ENCODE assay signal across 9 cellular contexts in genomic region chr11:111938687-111939160, GRCh38. TPM values are rescaled to one million over a fixed set of nuclear protein-coding genes. Genes with fewer than 3 reads are reported as not detected.
DNase-seq lines count a peak whose midpoint lies in the region; ATAC-seq and TF ChIP-seq lines count a peak whose summit lies in the region.
"Had no signal": no experiment of that assay in that cellular context is flagged by ENCODE, and none has a peak within 500 bp of the region (broad histone marks: within the 10 kb centered on the region; RNA-seq: fewer than 3 reads in every experiment).

No MANE protein-coding gene starts in this region.

- H3K4me2 ChIP-seq in GM23338 (peak overlapping the region; percentile 92), Loucy (ENCODE audit: low read depth, low read length, poor library complexity, severe bottlenecking) (peak overlapping the region; percentile 79)

- no peaks in the 10 kb centered on the region; the same call in 2 of the 3 replicates for H3K9me3 Mint-ChIP-seq in GM23338
- H3K9me3 Mint-ChIP-seq in activated naive CD4-positive, alpha-beta T cell treated with anti-CD3 and anti-CD28 coated beads for 36 hours, result no peaks in the 10 kb centered on the region
- peaks cover 6% of the 10 kb centered on the region for H3K9me3 Mint-ChIP-seq in glutamatergic neuron (ENCODE audit: unreplicated experiment)
- H3K9me3 Mint-ChIP-seq in stimulated activated effector memory CD8-positive, alpha-beta T cell treated with anti-CD3 and anti-CD28 coated beads, Interleukin-12 subunit alpha, Interleukin-12 subunit beta, amount 100 ng/mL, for 72 hours, result no peaks in the 10 kb centered on the region

- DNase-seq in NCI-H82 (lab: John Stamatoyannopoulos, UW), result peak; percentile 5
- DNase-seq in NCI-H82 treated with DMSO at 0.1 percent for 48 hours (lab: John Stamatoyannopoulos, UW; ENCODE audit: unreplicated experiment), result no peak
- peak; percentile 79 for DNase-seq in GM23338 (ENCODE audit: low spot score)
- DNase-seq in activated naive CD4-positive, alpha-beta T cell treated with anti-CD3 and anti-CD28 coated beads for 36 hours, result peak; percentile 75
- DNase-seq in glutamatergic neuron, result no peak
- DNase-seq in stimulated activated effector memory CD8-positive, alpha-beta T cell treated with anti-CD3 and anti-CD28 coated beads, Interleukin-12 subunit alpha, Interleukin-12 subunit beta, amount 100 ng/mL, for 72 hours (ENCODE audit: low spot score in 2 of 2), result peak in 1 of 2 donors; percentile 73
- DNase-seq in NCI-H774 (lab: John Stamatoyannopoulos, UW), result no peak

- peak; percentile 18 for ATAC-seq in GM23338
- peak; percentile 88 for ATAC-seq in stimulated activated effector memory CD8-positive, alpha-beta T cell treated with anti-CD3 and anti-CD28 coated beads, Interleukin-12 subunit alpha, Interleukin-12 subunit beta, amount 100 ng/mL, for 72 hours

- TF ChIP-seq CTCF in GM23338 (conservative IDR thresholded peaks at IDR 0.05; ENCODE audit: low read depth in 2 of 2) (no peak), Loucy (conservative IDR thresholded peaks at IDR 0.05; ENCODE audit: low read length) (no peak), glutamatergic neuron (IDR thresholded peaks at IDR 0.05; ENCODE audit: partially characterized antibody, unreplicated experiment) (no peak)

- H3F3A ChIP-seq in GM23338 (replicated peaks; ENCODE audit: low read depth), result peaks cover 14% of the 10 kb centered on the region; the same call in 1 of the 2 replicates
- no peaks in the 10 kb centered on the region for H3F3A ChIP-seq in Loucy (ENCODE audit: low read depth)

- H3K79me2 ChIP-seq in GM23338 (replicated peaks; ENCODE audit: insufficient read depth), result peaks cover 17% of the 10 kb centered on the region; the same call in 1 of the 2 replicates
- H3K79me2 ChIP-seq in Loucy (ENCODE audit: insufficient read depth, low read length), result no peaks in the 10 kb centered on the region; the same call in 1 of the 2 replicates

- H3K4me1 ChIP-seq in GM23338 (ENCODE audit: insufficient read depth) (peaks cover 38% of the 10 kb centered on the region), Loucy (ENCODE audit: insufficient read depth, low read length, poor library complexity, severe bottlenecking) (peaks cover 39% of the 10 kb centered on the region)

- no peak overlapping the region; the same call in 1 of the 2 replicates for H3K27ac Mint-ChIP-seq in GM23338
- peak overlapping the region; percentile 84 for H3K27ac Mint-ChIP-seq in activated naive CD4-positive, alpha-beta T cell treated with anti-CD3 and anti-CD28 coated beads for 36 hours
- H3K27ac Mint-ChIP-seq in glutamatergic neuron (ENCODE audit: unreplicated experiment), result peak overlapping the region; percentile 22
- peak overlapping the region; percentile 84 for H3K27ac Mint-ChIP-seq in stimulated activated effector memory CD8-positive, alpha-beta T cell treated with anti-CD3 and anti-CD28 coated beads, Interleukin-12 subunit alpha, Interleukin-12 subunit beta, amount 100 ng/mL, for 72 hours

- H3K27ac ChIP-seq in GM23338 (ENCODE audit: low read depth), result peak overlapping the region; percentile 61; the same call in 1 of the 2 replicates
- H3K27ac ChIP-seq: C4-2B had no signal

- H3K27me3 ChIP-seq in GM23338 (ENCODE audit: insufficient read depth) (no peaks in the 10 kb centered on the region), Loucy (ENCODE audit: insufficient read depth, low read length, poor library complexity, severe bottlenecking) (no peaks in the 10 kb centered on the region)

- peaks cover 5% of the 10 kb centered on the region for H3K27me3 Mint-ChIP-seq in GM23338 (ENCODE audit: insufficient read depth, low read depth, poor library complexity)
- no peaks in the 10 kb centered on the region for H3K27me3 Mint-ChIP-seq in activated naive CD4-positive, alpha-beta T cell treated with anti-CD3 and anti-CD28 coated beads for 36 hours (ENCODE audit: low read depth)
- peaks cover 6% of the 10 kb centered on the region for H3K27me3 Mint-ChIP-seq in glutamatergic neuron (ENCODE audit: unreplicated experiment)

- H3K9me3 ChIP-seq in Loucy (ENCODE audit: insufficient read depth, low read depth, low read length), result no peaks in the 10 kb centered on the region

- H2AFZ ChIP-seq in GM23338 (no peak overlapping the region), Loucy (ENCODE audit: low read length) (peak overlapping the region; percentile 44)

- peak overlapping the region; percentile 81 for H3K4me3 Mint-ChIP-seq in GM23338
- H3K4me3 Mint-ChIP-seq in activated naive CD4-positive, alpha-beta T cell treated with anti-CD3 and anti-CD28 coated beads for 36 hours, result peak overlapping the region; percentile 76
- H3K4me3 Mint-ChIP-seq in glutamatergic neuron (ENCODE audit: unreplicated experiment), result peak overlapping the region; percentile 81
- peak overlapping the region; percentile 82 for H3K4me3 Mint-ChIP-seq in stimulated activated effector memory CD8-positive, alpha-beta T cell treated with anti-CD3 and anti-CD28 coated beads, Interleukin-12 subunit alpha, Interleukin-12 subunit beta, amount 100 ng/mL, for 72 hours

- intact Hi-C loops in activated naive CD4-positive, alpha-beta T cell treated with anti-CD3 and anti-CD28 coated beads for 36 hours (cut with micrococcal nuclease), result loop anchor here (2.0 to 10.0 kb wide), 5 partner anchors 60 to 1594 kb away; partner anchors contain the start of genes CFAP68, FDXACB1, POU2AF1 and SIK2

- H3K36me3 Mint-ChIP-seq in GM23338 (ENCODE audit: low read depth) (no peaks in the 10 kb centered on the region; the same call in 2 of the 3 replicates), glutamatergic neuron (ENCODE audit: unreplicated experiment) (no peaks in the 10 kb centered on the region)
- H3K36me3 Mint-ChIP-seq in activated naive CD4-positive, alpha-beta T cell treated with anti-CD3 and anti-CD28 coated beads for 36 hours (ENCODE audit: low read depth), result no peaks in the 10 kb centered on the region
- H3K36me3 Mint-ChIP-seq in stimulated activated effector memory CD8-positive, alpha-beta T cell treated with anti-CD3 and anti-CD28 coated beads, Interleukin-12 subunit alpha, Interleukin-12 subunit beta, amount 100 ng/mL, for 72 hours, result peaks cover 27% of the 10 kb centered on the region

- H3K9me2 ChIP-seq in GM23338 (ENCODE audit: insufficient read depth) (no peaks in the 10 kb centered on the region), Loucy (replicated peaks; ENCODE audit: low read depth, low read length) (no peaks in the 10 kb centered on the region)

- H3K4me3 ChIP-seq in GM23338, result peak overlapping the region; percentile 83
- peak overlapping the region; percentile 69 for H3K4me3 ChIP-seq in Loucy (ENCODE audit: low read length, poor library complexity, severe bottlenecking)

- H3K36me3 ChIP-seq in GM23338 (ENCODE audit: insufficient read depth), result no peaks in the 10 kb centered on the region
- no peaks in the 10 kb centered on the region for H3K36me3 ChIP-seq in Loucy (ENCODE audit: insufficient read depth, low read length)

- CTCF ChIA-PET in activated naive CD4-positive, alpha-beta T cell treated with anti-CD3 and anti-CD28 coated beads for 36 hours (lab: Charles Lee), result interaction anchor here (1.1 to 9.2 kb wide), 8 partner anchors 9 to 341 kb away, joined by 3 to 53 read pairs (median 4); partner anchors contain the start of gene BCO2

- H4K20me1 ChIP-seq in GM23338 (replicated peaks; ENCODE audit: insufficient read depth), result no peaks in the 10 kb centered on the region
- no peaks in the 10 kb centered on the region for H4K20me1 ChIP-seq in Loucy (ENCODE audit: insufficient read depth, low read length, poor library complexity, severe bottlenecking)

- H3K9ac ChIP-seq in Loucy (ENCODE audit: low read depth, low read length, poor library complexity, severe bottlenecking), result no peak overlapping the region

- H3K4me1 Mint-ChIP-seq in GM23338 (peaks cover 43% of the 10 kb centered on the region), glutamatergic neuron (ENCODE audit: low read depth, unreplicated experiment) (peaks cover 31% of the 10 kb centered on the region)
- peaks cover 43% of the 10 kb centered on the region for H3K4me1 Mint-ChIP-seq in activated naive CD4-positive, alpha-beta T cell treated with anti-CD3 and anti-CD28 coated beads for 36 hours (ENCODE audit: low read depth)
- H3K4me1 Mint-ChIP-seq in stimulated activated effector memory CD8-positive, alpha-beta T cell treated with anti-CD3 and anti-CD28 coated beads, Interleukin-12 subunit alpha, Interleukin-12 subunit beta, amount 100 ng/mL, for 72 hours, result peaks cover 52% of the 10 kb centered on the region

TF ChIP-seq in GM23338, 12 proteins besides CTCF, POLR2A, EP300 and RAD21 (continues in another document):
- no peak for TF ChIP-seq JUNB (IDR thresholded peaks at IDR 0.05; ENCODE audit: unreplicated experiment)

RNA-seq across cellular contexts. Expression of gene DIXDC1, which starts 1.6 kb away (rescaled TPM):
- total RNA-seq in GM23338 (2014; rRNA removed; shearing (Covaris generic)), result 17.2 and 18.1 TPM in 2 replicates
- 9.4 and 9.6 TPM in 2 replicates for polyA plus RNA-seq in GM23338 (2016; fragmentation: Nextera tagmentation; extraction: Ambion mirVana)
- total RNA-seq in activated naive CD4-positive, alpha-beta T cell treated with anti-CD3 and anti-CD28 coated beads for 36 hours, result 1 to 10 TPM; 3.5 to 4.3 TPM
- total RNA-seq in glutamatergic neuron (ENCODE audit: unreplicated experiment), result 27.2 TPM

RNA-seq across cellular contexts. Expression of gene C11orf52, which starts 20.0 kb away (rescaled TPM):
- 1.0 TPM in 1 of 2 replicates, not detected in the other for total RNA-seq in GM23338 (2014; rRNA removed; shearing (Covaris generic))
- polyA plus RNA-seq in GM23338 (2016; fragmentation: Nextera tagmentation; extraction: Ambion mirVana), result 4.1 and 4.7 TPM in 2 replicates
- total RNA-seq in activated naive CD4-positive, alpha-beta T cell treated with anti-CD3 and anti-CD28 coated beads for 36 hours, result not detected
- not detected for total RNA-seq in glutamatergic neuron (ENCODE audit: unreplicated experiment)

RNA-seq across cellular contexts. Expression of gene HSPB2, which starts 26.2 kb away (rescaled TPM):
- total RNA-seq in GM23338 (2014; rRNA removed; shearing (Covaris generic)), result 1.0 and 3.5 TPM in 2 replicates
- polyA plus RNA-seq in GM23338 (2016; fragmentation: Nextera tagmentation; extraction: Ambion mirVana), result 2.2 and 2.6 TPM in 2 replicates
- total RNA-seq in activated naive CD4-positive, alpha-beta T cell treated with anti-CD3 and anti-CD28 coated beads for 36 hours, result not detected
- 1.4 TPM for total RNA-seq in glutamatergic neuron (ENCODE audit: unreplicated experiment)

RNA-seq across cellular contexts. Expression of gene CRYAB, which starts 27.2 kb away (rescaled TPM):
- total RNA-seq in GM23338 (2014; rRNA removed; shearing (Covaris generic)), result 6.1 and 6.8 TPM in 2 replicates
- 8.4 and 9.6 TPM in 2 replicates for polyA plus RNA-seq in GM23338 (2016; fragmentation: Nextera tagmentation; extraction: Ambion mirVana)
- total RNA-seq in activated naive CD4-positive, alpha-beta T cell treated with anti-CD3 and anti-CD28 coated beads for 36 hours, result not detected
- total RNA-seq in glutamatergic neuron (ENCODE audit: unreplicated experiment), result 0.64 TPM

RNA-seq across cellular contexts. Expression of gene CFAP68, which starts 59.4 kb away (rescaled TPM):
- 9.9 and 15.8 TPM in 2 replicates for total RNA-seq in GM23338 (2014; rRNA removed; shearing (Covaris generic))
- 52.8 and 55.8 TPM in 2 replicates for polyA plus RNA-seq in GM23338 (2016; fragmentation: Nextera tagmentation; extraction: Ambion mirVana)
- 10 to 100 TPM; 31.5 to 33.2 TPM for total RNA-seq in activated naive CD4-positive, alpha-beta T cell treated with anti-CD3 and anti-CD28 coated beads for 36 hours
- total RNA-seq in glutamatergic neuron (ENCODE audit: unreplicated experiment), result 21.7 TPM

Comparison
In these comparisons a context has a peak if more than half of its experiments do, and no peak if none do; other contexts are left out.
1. DNase-seq: peak in NCI-H82 (single experiment), GM23338 (single experiment) and activated naive CD4-positive, alpha-beta T cell treated with anti-CD3 and anti-CD28 coated beads for 36 hours (single experiment); none in NCI-H82 treated with DMSO at 0.1 percent for 48 hours (single experiment), glutamatergic neuron (single experiment) and NCI-H774 (single experiment).
2. Peak in every context shown above with its lines, with median percentiles within 50 percentile points of each other: H3K4me3 Mint-ChIP-seq.